Comparison of ENCODE assay signal across 29 cellular contexts in genomic region chr10:31456463-31456862, GRCh38.
"Had no signal": no experiment of that assay in that cellular context is flagged by ENCODE, and none has a peak within 500 bp of the region (broad histone marks: within the 10 kb centered on the region; RNA-seq: fewer than 3 reads in every experiment).

No MANE protein-coding gene starts in this region.

- FAIRE-seq: endothelial cell of umbilical vein, pancreas had no signal

- H3K36me3 ChIP-seq: esophagus squamous epithelium, neutrophil, pancreas, suprapubic skin, upper lobe of right lung, uterus had no signal

- H3K27me3 ChIP-seq: esophagus squamous epithelium, gastroesophageal sphincter, heart right ventricle, neutrophil, pancreas, suprapubic skin, transverse colon, upper lobe of right lung, uterus had no signal

- H3K27me3 Mint-ChIP-seq: memory B cell; stimulated activated naive CD8-positive, alpha-beta T cell treated with anti-CD3 and anti-CD28 coated beads, Interleukin-15, amount 100 ng/mL, for 72 hours had no signal

- ATAC-seq: foreskin keratinocyte; gastroesophageal sphincter; natural killer cell; pancreas; sciatic nerve; stimulated activated naive CD8-positive, alpha-beta T cell treated with anti-CD3 and anti-CD28 coated beads, Interleukin-15, amount 100 ng/mL, for 72 hours; upper lobe of right lung had no signal

- H3K4me1 Mint-ChIP-seq: neural crest cell had no signal

- H3K9me3 ChIP-seq: esophagus squamous epithelium, gastroesophageal sphincter, neutrophil, pancreas, transverse colon, upper lobe of right lung, uterus had no signal

- DNase-seq: dermis blood vessel endothelial cell; effector memory CD4-positive, alpha-beta T cell; esophagus squamous epithelium; foreskin keratinocyte; heart right ventricle; hippocampal formation; islet precursor cell; natural killer cell; pancreas; retina; stimulated activated CD4-positive, alpha-beta T cell treated with anti-CD3 and anti-CD28 coated beads, Interleukin-12 subunit alpha, Interleukin-12 subunit beta, amount 100 ng/mL, for 4 hours; stimulated activated CD4-positive, alpha-beta T cell treated with anti-CD3 and anti-CD28 coated beads, Interleukin-1b, Interleukin-23, amount 100 ng/mL, for 48 hours; stimulated activated CD4-positive, alpha-beta T cell treated with anti-CD3 and anti-CD28 coated beads, Interleukin-4, amount 100 ng/mL, for 1 hour; stimulated activated CD8-positive, alpha-beta memory T cell treated with anti-CD3 and anti-CD28 coated beads, Interleukin-4, amount 100 ng/mL, for 48 hours; stimulated activated naive CD4-positive, alpha-beta T cell; stimulated activated naive CD8-positive, alpha-beta T cell treated with anti-CD3 and anti-CD28 coated beads, Interleukin-15, amount 100 ng/mL, for 72 hours; transverse colon; upper lobe of right lung; uterus had no signal

- H3K27ac Mint-ChIP-seq: memory B cell; stimulated activated naive CD8-positive, alpha-beta T cell treated with anti-CD3 and anti-CD28 coated beads, Interleukin-15, amount 100 ng/mL, for 72 hours had no signal

- H3K9me3 Mint-ChIP-seq: natural killer cell had no signal

- H3K27ac ChIP-seq: coronary artery, esophagus squamous epithelium, foreskin keratinocyte, gastroesophageal sphincter, neutrophil, pancreas, suprapubic skin, transverse colon, upper lobe of right lung had no signal

- H3K4me3 Mint-ChIP-seq: memory B cell; natural killer cell; neural crest cell; stimulated activated naive CD8-positive, alpha-beta T cell treated with anti-CD3 and anti-CD28 coated beads, Interleukin-15, amount 100 ng/mL, for 72 hours had no signal

- H3K4me3 ChIP-seq: coronary artery, esophagus squamous epithelium, gastroesophageal sphincter, heart right ventricle, lung, pancreas, smooth muscle cell, suprapubic skin, transverse colon, upper lobe of right lung, uterus had no signal

- H3K4me1 ChIP-seq: esophagus squamous epithelium, foreskin keratinocyte, pancreas, suprapubic skin, upper lobe of right lung, uterus had no signal

- H3K4me2 ChIP-seq: smooth muscle cell had no signal
